Comparison of ENCODE assay signal across 10 cellular contexts in genomic region chr3:188170461-188171459, GRCh38. TPM values are rescaled to one million over a fixed set of nuclear protein-coding genes. Genes with fewer than 3 reads are reported as not detected.
DNase-seq lines count a peak whose midpoint lies in the region; ATAC-seq and TF ChIP-seq lines count a peak whose summit lies in the region.
"Had no signal": no experiment of that assay in that cellular context is flagged by ENCODE, and none has a peak within 500 bp of the region (broad histone marks: within the 10 kb centered on the region; RNA-seq: fewer than 3 reads in every experiment).

No MANE protein-coding gene starts in this region.

- H3K4me3 Mint-ChIP-seq in activated naive CD4-positive, alpha-beta T cell treated with anti-CD3 and anti-CD28 coated beads for 36 hours, result peak overlapping the region; percentile 39
- H3K4me3 Mint-ChIP-seq: neural crest cell had no signal

- H2AFZ ChIP-seq in smooth muscle cell (ENCODE audit: low read depth), result no peak overlapping the region

- H3K79me2 ChIP-seq in smooth muscle cell (ENCODE audit: low read depth), result peaks cover 98% of the 10 kb centered on the region

- H3K4me3 ChIP-seq in muscle layer of colon (ENCODE audit: low read depth in 1 of 2, low read length in 2 of 2) (no peak overlapping the region), thoracic aorta (no peak overlapping the region), smooth muscle cell (no peak overlapping the region)
- H3K4me3 ChIP-seq: suprapubic skin had no signal

- no peaks in the 10 kb centered on the region for H3F3A ChIP-seq in smooth muscle cell (ENCODE audit: low read depth)

- peak; percentile 25 for DNase-seq in activated CD4-positive, CD25-positive, alpha-beta regulatory T cell treated with anti-CD3 and anti-CD28 coated beads, Interleukin-2, amount 50 U/mL, for 16 hours (ENCODE audit: low read depth, low spot score)
- peak; percentile 89 for DNase-seq in activated naive CD4-positive, alpha-beta T cell treated with anti-CD3 and anti-CD28 coated beads for 36 hours
- DNase-seq in thoracic aorta (ENCODE audit: low spot score) (no peak), cerebellum (ENCODE audit: low spot score) (no peak), smooth muscle cell (lab: John Stamatoyannopoulos, UW; ENCODE audit: unreplicated experiment) (no peak), SKM-1 treated with dmso at 0.1 percent for 144 hours (lab: John Stamatoyannopoulos, UW; ENCODE audit: unreplicated experiment) (no peak)
- DNase-seq: NK-92 treated with Interleukin-12 subunit alpha and Interleukin-12 subunit beta, amount 100 ng/mL, for 24 hours had no signal

- H3K27me3 Mint-ChIP-seq in activated naive CD4-positive, alpha-beta T cell treated with anti-CD3 and anti-CD28 coated beads for 36 hours (ENCODE audit: low read depth), result no peaks in the 10 kb centered on the region

- H3K4me1 ChIP-seq in muscle layer of colon (ENCODE audit: insufficient read depth, low read length), result peaks cover 55% of the 10 kb centered on the region
- peaks cover 61 to 92% of the 10 kb centered on the region in 2 donors for H3K4me1 ChIP-seq in thoracic aorta (ENCODE audit: control insufficient read depth in 1 of 2, low read depth in 2 of 2)
- H3K4me1 ChIP-seq in smooth muscle cell (ENCODE audit: low read depth), result peaks cover 7% of the 10 kb centered on the region

- no peaks in the 10 kb centered on the region for H3K9me3 ChIP-seq in muscle layer of colon (ENCODE audit: low read length)
- no peaks in the 10 kb centered on the region for H3K9me3 ChIP-seq in thoracic aorta
- no peaks in the 10 kb centered on the region for H3K9me3 ChIP-seq in smooth muscle cell (replicated peaks; ENCODE audit: low read depth)
- H3K9me3 ChIP-seq: suprapubic skin had no signal

- peak overlapping the region; percentile 86 for H3K27ac Mint-ChIP-seq in activated naive CD4-positive, alpha-beta T cell treated with anti-CD3 and anti-CD28 coated beads for 36 hours

- peaks cover 5% of the 10 kb centered on the region for H3K36me3 Mint-ChIP-seq in activated naive CD4-positive, alpha-beta T cell treated with anti-CD3 and anti-CD28 coated beads for 36 hours (ENCODE audit: low read depth)

- WGBS in smooth muscle cell (ENCODE audit: low lambda C conversion rate), result 92% methylated on average over 8 of the region's 8 CpGs

- peaks cover 64% of the 10 kb centered on the region for H3K4me1 Mint-ChIP-seq in activated naive CD4-positive, alpha-beta T cell treated with anti-CD3 and anti-CD28 coated beads for 36 hours (ENCODE audit: low read depth)

- H3K36me3 ChIP-seq in muscle layer of colon (ENCODE audit: insufficient read depth, low read length), result no peaks in the 10 kb centered on the region
- H3K36me3 ChIP-seq in thoracic aorta, result no peaks in the 10 kb centered on the region
- no peaks in the 10 kb centered on the region for H3K36me3 ChIP-seq in smooth muscle cell (ENCODE audit: low read depth)
- H3K36me3 ChIP-seq: suprapubic skin had no signal

- H3K27ac ChIP-seq in muscle layer of colon (ENCODE audit: low read depth, low read length) (peak overlapping the region; percentile 19), thoracic aorta (peak overlapping the region; percentile 62 to 72), smooth muscle cell (ENCODE audit: low read depth) (no peak overlapping the region)
- H3K27ac ChIP-seq: suprapubic skin had no signal

- no peak overlapping the region for H3K9ac ChIP-seq in muscle layer of colon (ENCODE audit: low read length)
- no peak overlapping the region for H3K9ac ChIP-seq in smooth muscle cell (ENCODE audit: low read depth)

- CTCF ChIA-PET in activated naive CD4-positive, alpha-beta T cell treated with anti-CD3 and anti-CD28 coated beads for 36 hours (lab: Charles Lee), result interaction anchor here (0.5 to 1.7 kb wide), 3 partner anchors 15 to 231 kb away, joined by 3 to 6 read pairs (median 3); no protein-coding TSS in a partner anchor

- no peak for TF ChIP-seq CTCF in thoracic aorta (IDR thresholded peaks at IDR 0.05)
- TF ChIP-seq CTCF in smooth muscle cell (IDR thresholded peaks at IDR 0.05; ENCODE audit: borderline replicate concordance, insufficient read depth, poor library complexity, severe bottlenecking), result no peak

- H3K4me2 ChIP-seq in smooth muscle cell, result no peak overlapping the region

- H4K20me1 ChIP-seq in smooth muscle cell (ENCODE audit: low read depth), result peaks cover 100% of the 10 kb centered on the region

- H3K27me3 ChIP-seq in muscle layer of colon (ENCODE audit: control insufficient read depth in 1 of 2, insufficient read depth in 2 of 2, low read length in 2 of 2) (no peaks in the 10 kb centered on the region), thoracic aorta (replicated peaks; ENCODE audit: insufficient read depth) (no peaks in the 10 kb centered on the region), smooth muscle cell (ENCODE audit: low read depth) (no peaks in the 10 kb centered on the region)
- H3K27me3 ChIP-seq: suprapubic skin had no signal

- ATAC-seq in thoracic aorta (ENCODE audit: insufficient number of reproducible peaks, low FRiP score, low read depth), result no peak

- intact Hi-C loops in activated naive CD4-positive, alpha-beta T cell treated with anti-CD3 and anti-CD28 coated beads for 36 hours (cut with micrococcal nuclease), result loop anchor here (1.0 to 5.0 kb wide), 23 partner anchors 16 to 782 kb away; partner anchors contain the start of genes BCL6 and LPP

- H3K9me3 Mint-ChIP-seq in activated naive CD4-positive, alpha-beta T cell treated with anti-CD3 and anti-CD28 coated beads for 36 hours, result no peaks in the 10 kb centered on the region
- H3K9me3 Mint-ChIP-seq: neural crest cell had no signal

RNA-seq across cellular contexts. Expression of gene LPP, which starts 16.8 kb away (rescaled TPM):
- 10 to 100 TPM; 27.5 to 31.8 TPM for total RNA-seq in activated naive CD4-positive, alpha-beta T cell treated with anti-CD3 and anti-CD28 coated beads for 36 hours
- total RNA-seq in thoracic aorta, result 1,000 to 10,000 TPM; 1,568 to 1,607 TPM
- total RNA-seq in cerebellum, result 26.9 TPM
- total RNA-seq in smooth muscle cell, result 128 and 142 TPM in 2 replicates
- 42.3 and 64.4 TPM in 2 replicates for polyA plus RNA-seq in smooth muscle cell

Comparison
In these comparisons a context has a peak if more than half of its experiments do, and no peak if none do; other contexts are left out.
1. DNase-seq: peak in activated CD4-positive, CD25-positive, alpha-beta regulatory T cell treated with anti-CD3 and anti-CD28 coated beads, Interleukin-2, amount 50 U/mL, for 16 hours (single experiment) and activated naive CD4-positive, alpha-beta T cell treated with anti-CD3 and anti-CD28 coated beads for 36 hours (single experiment); none in thoracic aorta (single experiment), cerebellum (single experiment), smooth muscle cell (single experiment) and SKM-1 treated with dmso at 0.1 percent for 144 hours (single experiment).
2. RNA of gene LPP, which starts 16.8 kb away (total RNA-seq): 1,568 to 1,607 TPM in thoracic aorta; 128 to 142 TPM in smooth muscle cell, 27.5 to 31.8 TPM in activated naive CD4-positive, alpha-beta T cell treated with anti-CD3 and anti-CD28 coated beads for 36 hours and 26.9 TPM in cerebellum (single experiment); every median in the first group is over 10 times any median in the second.